ENCODE assay signal across 11 cellular contexts in genomic region chr11:86551693-86552092, GRCh38.
DNase-seq lines count a peak whose midpoint lies in the region; ATAC-seq, FAIRE-seq and TF ChIP-seq lines count a peak whose summit lies in the region.
"Had no signal": no experiment of that assay in that cellular context is flagged by ENCODE, and none has a peak within 500 bp of the region (broad histone marks: within the 10 kb centered on the region; RNA-seq: fewer than 3 reads in every experiment).

No MANE protein-coding gene starts in this region.

- no peak overlapping the region for H2BK120ac ChIP-seq in mesendoderm (ENCODE audit: low read depth, low read length)

- H3K9me3 ChIP-seq in astrocyte (ENCODE audit: insufficient read depth, low read depth, low read length) (no peaks in the 10 kb centered on the region), neural progenitor cell (ENCODE audit: low read depth) (no peaks in the 10 kb centered on the region)
- H3K9me3 ChIP-seq: BLaER1 treated with 17β-estradiol and CSF1 and Interleukin-3, amounts not matched to agents 10 nM and 100 nM had no signal

- H3K79me2 ChIP-seq in astrocyte (ENCODE audit: insufficient read depth, low read length) (no peaks in the 10 kb centered on the region), mesendoderm (ENCODE audit: control insufficient read depth, insufficient read depth, low read length) (no peaks in the 10 kb centered on the region), neural progenitor cell (ENCODE audit: low read depth) (no peaks in the 10 kb centered on the region)

- peak overlapping the region; percentile 32 for H3K9ac ChIP-seq in astrocyte (ENCODE audit: low read length)
- H3K9ac ChIP-seq in mesendoderm (ENCODE audit: low read length), result no peak overlapping the region
- no peak overlapping the region for H3K9ac ChIP-seq in neural progenitor cell
- H3K9ac ChIP-seq: BLaER1 treated with 17β-estradiol and CSF1 and Interleukin-3, amounts not matched to agents 10 nM and 100 nM had no signal

- H3K4me1 ChIP-seq in astrocyte (ENCODE audit: insufficient read depth, low read length) (peaks cover 38% of the 10 kb centered on the region), mesendoderm (ENCODE audit: control insufficient read depth, low read depth, low read length) (peaks cover 10% of the 10 kb centered on the region), neural progenitor cell (no peaks in the 10 kb centered on the region)
- H3K4me1 ChIP-seq: BLaER1 treated with 17β-estradiol and CSF1 and Interleukin-3, amounts not matched to agents 10 nM and 100 nM had no signal

- no peak overlapping the region for H3K4ac ChIP-seq in mesendoderm (ENCODE audit: low read depth, low read length)

- H3K23ac ChIP-seq in mesendoderm (ENCODE audit: low read length), result no peak overlapping the region

- H2BK5ac ChIP-seq in mesendoderm (ENCODE audit: low read length), result no peak overlapping the region

- H3K27me3 ChIP-seq in astrocyte (ENCODE audit: insufficient read depth, low read length) (no peaks in the 10 kb centered on the region), mesendoderm (ENCODE audit: insufficient read depth, low read length, poor library complexity) (no peaks in the 10 kb centered on the region), neural progenitor cell (no peaks in the 10 kb centered on the region)
- H3K27me3 ChIP-seq: BLaER1 treated with 17β-estradiol and CSF1 and Interleukin-3, amounts not matched to agents 10 nM and 100 nM had no signal

- peak overlapping the region; percentile 73 for H3K27ac Mint-ChIP-seq in HFFc6
- no peak overlapping the region for H3K27ac Mint-ChIP-seq in astrocyte (ENCODE audit: unreplicated experiment)
- H3K27ac Mint-ChIP-seq in neural progenitor cell, result no peak overlapping the region

- in situ Hi-C loops in Caki2 (cut with HindIII; ENCODE audit: low pct_unique_long_range_greater_than_20kb, low sequenced_read_pairs), result no loop called here

- no peaks in the 10 kb centered on the region for H3F3A ChIP-seq in neural progenitor cell (ENCODE audit: low read depth)

- no peak for FAIRE-seq in astrocyte (lab: Jason Lieb, UNC)

- no peak overlapping the region for H2BK15ac ChIP-seq in mesendoderm (replicated peaks; ENCODE audit: low read depth)

- H3K27ac ChIP-seq in astrocyte (ENCODE audit: low read depth, low read length), result peak overlapping the region; percentile 64
- peak overlapping the region; percentile 22 for H3K27ac ChIP-seq in mesendoderm (ENCODE audit: low read depth, low read length)
- H3K27ac ChIP-seq in neural progenitor cell, result no peak overlapping the region
- H3K27ac ChIP-seq: BLaER1 treated with 17β-estradiol and CSF1 and Interleukin-3, amounts not matched to agents 10 nM and 100 nM; SK-N-MC had no signal

- WGBS in mesendoderm (ENCODE audit: extremely low coverage, insufficient coverage, low lambda C conversion rate), result no CpG with 5 or more reads among the region's 3 CpGs

- no peak overlapping the region for H2AK5ac ChIP-seq in mesendoderm (ENCODE audit: low read length)

- H3K27me3 Mint-ChIP-seq in HFFc6 (ENCODE audit: insufficient read depth) (no peaks in the 10 kb centered on the region; the same call in 1 of the 2 replicates), astrocyte (ENCODE audit: low read depth, unreplicated experiment) (no peaks in the 10 kb centered on the region), neural progenitor cell (ENCODE audit: insufficient read depth, low read depth) (no peaks in the 10 kb centered on the region)

- H4K20me1 ChIP-seq in astrocyte (ENCODE audit: insufficient read depth, low read length) (no peaks in the 10 kb centered on the region), neural progenitor cell (ENCODE audit: low read depth) (no peaks in the 10 kb centered on the region)
- H4K20me1 ChIP-seq: BLaER1 treated with 17β-estradiol and CSF1 and Interleukin-3, amounts not matched to agents 10 nM and 100 nM had no signal

- no peak for TF ChIP-seq CTCF in HFFc6 (IDR thresholded peaks at IDR 0.05)
- TF ChIP-seq CTCF in astrocyte (IDR thresholded peaks at IDR 0.05; ENCODE audit: insufficient read depth, low read depth, low read length), result no peak
- TF ChIP-seq CTCF in neural progenitor cell (IDR thresholded peaks at IDR 0.05), result no peak

- H3K4me2 ChIP-seq in astrocyte (ENCODE audit: low read length), result peak overlapping the region; percentile 66
- no peak overlapping the region for H3K4me2 ChIP-seq in mesendoderm (ENCODE audit: low read length)
- H3K4me2 ChIP-seq in neural progenitor cell, result no peak overlapping the region
- H3K4me2 ChIP-seq: BLaER1 treated with 17β-estradiol and CSF1 and Interleukin-3, amounts not matched to agents 10 nM and 100 nM had no signal

- no peaks in the 10 kb centered on the region for H3K79me1 ChIP-seq in mesendoderm (ENCODE audit: low read length)

- DNase-seq in Caki2 (ENCODE audit: low read depth) (peak; percentile 66), HFFc6 (no peak), astrocyte (ENCODE audit: low read depth) (no peak), mesendoderm (no peak), neural progenitor cell (ENCODE audit: low spot score) (no peak)
- no peak for DNase-seq in stimulated activated CD4-positive, alpha-beta T cell treated with anti-CD3 and anti-CD28 coated beads, Interleukin-15, amount 100 ng/mL, for 24 hours
- DNase-seq: NCI-H2107 had no signal

- no peak overlapping the region for H4K5ac ChIP-seq in mesendoderm (ENCODE audit: low read length)

- H3K36me3 Mint-ChIP-seq in HFFc6 (ENCODE audit: low read depth) (peaks cover 14% of the 10 kb centered on the region), astrocyte (ENCODE audit: low read depth, unreplicated experiment) (peaks cover 33% of the 10 kb centered on the region), neural progenitor cell (no peaks in the 10 kb centered on the region)

- no peak overlapping the region for H4K8ac ChIP-seq in mesendoderm (ENCODE audit: low read depth, low read length)

- ATAC-seq in HG03571 (IDR thresholded peaks at IDR 0.05; ENCODE audit: unreplicated experiment) (no peak), GM19395 (IDR thresholded peaks at IDR 0.05; ENCODE audit: unreplicated experiment) (no peak)

- no peak overlapping the region for H3K4me3 ChIP-seq in astrocyte (ENCODE audit: insufficient read depth, low read depth, low read length)
- no peak overlapping the region for H3K4me3 ChIP-seq in mesendoderm (ENCODE audit: low read length)
- H3K4me3 ChIP-seq in neural progenitor cell, result no peak overlapping the region
- H3K4me3 ChIP-seq: BLaER1 treated with 17β-estradiol and CSF1 and Interleukin-3, amounts not matched to agents 10 nM and 100 nM; SK-N-MC had no signal

- H3K4me3 Mint-ChIP-seq in HFFc6 (peak overlapping the region; percentile 27; the same call in 1 of the 2 replicates), astrocyte (ENCODE audit: unreplicated experiment) (no peak overlapping the region), neural progenitor cell (no peak overlapping the region)

- H3K18ac ChIP-seq in mesendoderm (ENCODE audit: low read length), result no peak overlapping the region

- H3K36me3 ChIP-seq in astrocyte (ENCODE audit: insufficient read depth, low read length) (no peaks in the 10 kb centered on the region), mesendoderm (ENCODE audit: control insufficient read depth, insufficient read depth, low read length) (no peaks in the 10 kb centered on the region), neural progenitor cell (no peaks in the 10 kb centered on the region)
- H3K36me3 ChIP-seq: BLaER1 treated with 17β-estradiol and CSF1 and Interleukin-3, amounts not matched to agents 10 nM and 100 nM had no signal

- H3K4me1 Mint-ChIP-seq in HFFc6 (ENCODE audit: low read depth) (peaks cover 54% of the 10 kb centered on the region), astrocyte (ENCODE audit: low read depth, unreplicated experiment) (peaks cover 21% of the 10 kb centered on the region), neural progenitor cell (no peaks in the 10 kb centered on the region)

- peak overlapping the region; percentile 30 for H3K56ac ChIP-seq in mesendoderm (ENCODE audit: low read length)

- no peak overlapping the region for H2AFZ ChIP-seq in astrocyte (ENCODE audit: low read depth, low read length)
- no peak overlapping the region for H2AFZ ChIP-seq in neural progenitor cell (replicated peaks)

- no peaks in the 10 kb centered on the region for H3K9me3 Mint-ChIP-seq in HFFc6
- no peaks in the 10 kb centered on the region for H3K9me3 Mint-ChIP-seq in astrocyte (ENCODE audit: unreplicated experiment)
- no peaks in the 10 kb centered on the region for H3K9me3 Mint-ChIP-seq in neural progenitor cell
